Comparison of ENCODE assay signal across 8 cellular contexts in genomic region chr17:5281814-5282638, GRCh38. TPM values are rescaled to one million over a fixed set of nuclear protein-coding genes. Genes with fewer than 3 reads are reported as not detected.
DNase-seq lines count a peak whose midpoint lies in the region; ATAC-seq and TF ChIP-seq lines count a peak whose summit lies in the region.

TSS of gene RABEP1 (plus strand) at chr17:5282284. CDS start at chr17:5282487, 203 bp downstream.

- 2% methylated on average over 28 of the region's 97 CpGs for WGBS in esophagus muscularis mucosa

- H3K27me3 ChIP-seq in Panc1 (ENCODE audit: control insufficient read depth, insufficient read depth, low read length), result no peaks in the 10 kb centered on the region
- no peaks in the 10 kb centered on the region for H3K27me3 ChIP-seq in esophagus muscularis mucosa
- H3K27me3 ChIP-seq in muscle layer of duodenum (ENCODE audit: low read depth, low read length), result no peaks in the 10 kb centered on the region

- intact Hi-C loops in Panc1 (cut with micrococcal nuclease; ENCODE audit: unreplicated experiment), result no loop called here
- intact Hi-C loops in esophagus muscularis mucosa (cut with DNase I), result no loop called here

- no peaks in the 10 kb centered on the region for H3K9me3 ChIP-seq in Panc1 (ENCODE audit: control insufficient read depth, insufficient read depth, low read depth, low read length)
- H3K9me3 ChIP-seq in esophagus muscularis mucosa, result no peaks in the 10 kb centered on the region
- H3K9me3 ChIP-seq in muscle layer of duodenum (ENCODE audit: control insufficient read depth in 1 of 2, low read length in 2 of 2), result no peaks in the 10 kb centered on the region

- H3K4me3 ChIP-seq in Panc1 (ENCODE audit: low read depth in 2 of 2, low read length in 2 of 2) (peak within 1 kb of the TSS; percentile 59 to 78), esophagus muscularis mucosa (peak within 1 kb of the TSS; percentile 81 to 97 (median 89)), muscle layer of duodenum (ENCODE audit: low read depth in 1 of 2, low read length in 2 of 2) (peak within 1 kb of the TSS; percentile 71 to 73)

- CTCF ChIA-PET in Panc1 (lab: Charles Lee), result interaction anchor here (0.5 kb wide), 1 partner anchor 16 kb away, joined by 5 read pairs; no protein-coding TSS in a partner anchor

- H3K27ac ChIP-seq in Panc1 (ENCODE audit: low read length) (peak within 1 kb of the TSS; percentile 78), esophagus muscularis mucosa (replicated peaks in 1 of 4) (peak within 1 kb of the TSS; percentile 90 to 94 (median 92)), muscle layer of duodenum (ENCODE audit: low read length) (peak within 1 kb of the TSS; percentile 67)

- H3K4me1 ChIP-seq in Panc1 (ENCODE audit: control insufficient read depth, insufficient read depth, low read length) (peaks cover 16% of the 10 kb centered on the region), esophagus muscularis mucosa (peaks cover 20 to 44% (median 28%) of the 10 kb centered on the region in 4 donors), muscle layer of duodenum (ENCODE audit: control insufficient read depth in 1 of 2, insufficient read depth in 2 of 2, low read length in 2 of 2) (peaks cover 13 to 20% of the 10 kb centered on the region in 2 donors)

- no TSS peak for BruUV-seq in Panc1 (replicated peaks; lab: Mats Ljungman, UMichigan)

- TF ChIP-seq EP300 in esophagus muscularis mucosa (IDR thresholded peaks at IDR 0.05), result no peak

- peak; percentile 72 for TF ChIP-seq POLR2A in esophagus muscularis mucosa (IDR thresholded peaks at IDR 0.05; ENCODE audit: low read depth)

- TF ChIP-seq CTCF in Panc1 (IDR thresholded peaks at IDR 0.05) (no peak), esophagus muscularis mucosa (IDR thresholded peaks at IDR 0.05) (peak in 2 of 3 experiments; percentile 10 to 39)

- in situ Hi-C loops in KBM-7 (cut with MboI; ENCODE audit: low pct_unique_long_range_greater_than_20kb, low sequenced_read_pairs), result no loop called here
- in situ Hi-C loops in Panc1 (cut with HindIII; ENCODE audit: low pct_unique_long_range_greater_than_20kb, low sequenced_read_pairs), result no loop called here

- peak; percentile 64 for DNase-seq in CMK (ENCODE audit: low read depth)
- DNase-seq in KBM-7, result peak; percentile 71
- no peak for DNase-seq in Panc1 (ENCODE audit: low read depth, low spot score)
- peak; percentile 95 to 96 for DNase-seq in activated T-cell treated with anti-CD3 and anti-CD28 coated beads, Interleukin-2, amount 50 U/mL, for 48 hours
- DNase-seq in esophagus muscularis mucosa (ENCODE audit: extremely low spot score), result peak; percentile 95
- peak; percentile 86 for DNase-seq in stimulated activated CD8-positive, alpha-beta memory T cell treated with anti-CD3 and anti-CD28 coated beads, Interleukin-7, amount 100 ng/mL, for 24 hours (ENCODE audit: low read depth)

- ATAC-seq in GM21381 (IDR thresholded peaks at IDR 0.05; ENCODE audit: unreplicated experiment), result peak; percentile 76
- ATAC-seq in Panc1, result peak; percentile 85

- H3K36me3 ChIP-seq in Panc1 (ENCODE audit: control insufficient read depth, insufficient read depth, low read length) (no peaks in the 10 kb centered on the region; the same call in 1 of the 2 replicates), esophagus muscularis mucosa (no peaks in the 10 kb centered on the region), muscle layer of duodenum (ENCODE audit: control insufficient read depth in 1 of 2, insufficient read depth in 2 of 2, low read length in 2 of 2) (no peaks in the 10 kb centered on the region)

- POLR2A ChIA-PET in Panc1 (lab: Charles Lee), result interaction anchor here (0.7 kb wide), 2 partner anchors 10 to 15 kb away, joined by 3 to 5 read pairs; no protein-coding TSS in a partner anchor

RNA-seq across cellular contexts. Expression of gene RABEP1, which starts in this region (rescaled TPM):
- total RNA-seq in Panc1 (2021; ENCODE audit: unreplicated experiment), result 28.2 TPM
- polyA plus RNA-seq in Panc1 (2012; ENCODE audit: insufficient read length), result 17.5 TPM
- total RNA-seq in esophagus muscularis mucosa, result 10 to 100 TPM; 39.5 to 49.7 (median 43.1) TPM
